1 cellular context compared by ENCODE assay signal in the genomic region with DNA sequence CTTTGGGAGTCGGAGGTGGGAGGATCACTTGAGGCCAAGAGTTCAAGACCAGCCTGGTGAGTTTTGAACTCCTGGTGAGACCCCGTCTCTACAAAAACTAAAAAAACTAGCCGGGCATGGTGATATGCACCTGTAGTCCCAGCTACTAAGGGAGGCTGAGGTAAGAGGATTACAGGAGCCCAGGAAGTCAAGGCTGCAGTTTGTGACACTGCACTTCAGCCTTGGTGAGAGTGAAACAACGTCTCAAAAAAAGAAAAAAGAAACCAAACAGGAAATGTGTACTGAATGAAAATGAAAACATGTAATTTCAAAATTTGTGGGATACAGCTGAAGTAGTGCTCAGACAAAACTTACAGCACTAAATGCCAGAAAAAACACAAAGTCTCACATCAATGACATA.
TF ChIP-seq lines count a peak whose summit lies in the region.

No MANE protein-coding gene starts in this region.

TF ChIP-seq in HCT116, 20 proteins besides CTCF, POLR2A, EP300 and RAD21 (continued from another document):
- TF ChIP-seq ZFX (IDR thresholded peaks at IDR 0.05) (no peak), ZNF274 (IDR thresholded peaks at IDR 0.05; ENCODE audit: low read depth, low read length) (no peak)
- TF ChIP-seq, protein P1, sequence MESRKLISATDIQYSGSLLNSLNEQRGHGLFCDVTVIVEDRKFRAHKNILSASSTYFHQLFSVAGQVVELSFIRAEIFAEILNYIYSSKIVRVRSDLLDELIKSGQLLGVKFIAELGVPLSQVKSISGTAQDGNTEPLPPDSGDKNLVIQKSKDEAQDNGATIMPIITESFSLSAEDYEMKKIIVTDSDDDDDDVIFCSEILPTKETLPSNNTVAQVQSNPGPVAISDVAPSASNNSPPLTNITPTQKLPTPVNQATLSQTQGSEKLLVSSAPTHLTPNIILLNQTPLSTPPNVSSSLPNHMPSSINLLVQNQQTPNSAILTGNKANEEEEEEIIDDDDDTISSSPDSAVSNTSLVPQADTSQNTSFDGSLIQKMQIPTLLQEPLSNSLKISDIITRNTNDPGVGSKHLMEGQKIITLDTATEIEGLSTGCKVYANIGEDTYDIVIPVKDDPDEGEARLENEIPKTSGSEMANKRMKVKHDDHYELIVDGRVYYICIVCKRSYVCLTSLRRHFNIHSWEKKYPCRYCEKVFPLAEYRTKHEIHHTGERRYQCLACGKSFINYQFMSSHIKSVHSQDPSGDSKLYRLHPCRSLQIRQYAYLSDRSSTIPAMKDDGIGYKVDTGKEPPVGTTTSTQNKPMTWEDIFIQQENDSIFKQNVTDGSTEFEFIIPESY (IDR thresholded peaks at IDR 0.05; ENCODE audit: extremely low read depth, insufficient replicate concordance, low read length): no peak
